ENCODE assay signal across 1 cellular context in genomic region chr10:18456984-18457383, GRCh38.
TF ChIP-seq lines count a peak whose summit lies in the region.

No MANE protein-coding gene starts in this region.

TF ChIP-seq in GM12878, 131 proteins besides CTCF, POLR2A, EP300 and RAD21 (continued from another document):
- peak; percentile 26; the same call in 1 of the 2 replicates for TF ChIP-seq ZNF687 (IDR thresholded peaks at IDR 0.05)
- peak; percentile 33 for TF ChIP-seq MEF2B (IDR thresholded peaks at IDR 0.05; ENCODE audit: partially characterized antibody, poor library complexity, severe bottlenecking)
- peak; percentile 48; the same call in 1 of the 2 replicates for TF ChIP-seq CHD2 (IDR thresholded peaks at IDR 0.05; ENCODE audit: borderline replicate concordance, low read depth, low read length)
